Comparison of ENCODE assay signal across 8 cellular contexts in the genomic region with DNA sequence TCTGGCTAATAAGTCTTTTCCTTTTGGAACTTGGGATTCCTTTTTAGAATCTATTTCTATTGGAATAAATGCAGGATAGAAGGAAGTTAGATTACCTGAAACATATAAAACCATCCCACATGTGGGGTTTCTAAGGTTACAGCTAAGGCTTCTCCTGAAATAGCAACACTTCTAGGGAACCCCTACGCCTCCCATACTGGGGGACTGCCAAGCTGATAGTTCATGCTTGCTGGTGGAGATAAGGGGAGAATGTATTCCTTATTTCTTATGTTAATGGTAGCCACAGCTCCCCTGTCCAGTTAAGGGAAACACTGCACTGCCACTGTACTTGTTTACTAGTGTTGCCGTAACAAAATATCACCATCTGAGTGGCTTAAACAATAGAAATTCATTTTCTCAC.
"Had no signal": no experiment of that assay in that cellular context is flagged by ENCODE, and none has a peak within 500 bp of the region (broad histone marks: within the 10 kb centered on the region; RNA-seq: fewer than 3 reads in every experiment).

No MANE protein-coding gene starts in this region.

- H2AFZ ChIP-seq: GM23338 had no signal

- H3K4me3 Mint-ChIP-seq: GM23338, H9 had no signal

- H3K9me3 Mint-ChIP-seq: GM23338, H9 had no signal

- DNase-seq: H9, HCEC 1CT, IMR-90 had no signal

- FAIRE-seq: H1, H54, HTR-8/SVneo, K562 had no signal

- H3K4me1 Mint-ChIP-seq: GM23338 had no signal

- H3K4me2 ChIP-seq: GM23338 had no signal

- H3K4me3 ChIP-seq: GM23338, K562 had no signal

- H3K27ac Mint-ChIP-seq: GM23338, H9 had no signal
